15 cellular contexts compared by ENCODE assay signal in genomic region chr2:150475479-150476212, GRCh38. TPM values are rescaled to one million over a fixed set of nuclear protein-coding genes. Genes with fewer than 3 reads are reported as not detected.
DNase-seq lines count a peak whose midpoint lies in the region; ATAC-seq and TF ChIP-seq lines count a peak whose summit lies in the region.
"Had no signal": no experiment of that assay in that cellular context is flagged by ENCODE, and none has a peak within 500 bp of the region (broad histone marks: within the 10 kb centered on the region; RNA-seq: fewer than 3 reads in every experiment).

No MANE protein-coding gene starts in this region.

- peaks cover 90% of the 10 kb centered on the region for H3K4me1 Mint-ChIP-seq in type B pancreatic cell (ENCODE audit: unreplicated experiment)

- H3K36me3 ChIP-seq in SJSA1 (peaks cover 93% of the 10 kb centered on the region), mucosa of stomach (ENCODE audit: control insufficient read depth, insufficient read depth, low read length) (no peaks in the 10 kb centered on the region)

- H3K4me1 ChIP-seq in SJSA1 (replicated peaks) (peaks cover 95% of the 10 kb centered on the region), mucosa of stomach (ENCODE audit: control insufficient read depth, insufficient read depth, low read length) (peaks cover 75% of the 10 kb centered on the region)

- H3K9me3 Mint-ChIP-seq in type B pancreatic cell: peaks cover 2% of the 10 kb centered on the region
- H3K9me3 Mint-ChIP-seq: activated T-cell treated with anti-CD3 and anti-CD28 coated beads, Interleukin-2, amount 50 U/mL, for 72 hours; GM23338 had no signal

- intact Hi-C loops in dorsolateral prefrontal cortex (cut with DNase I): no loop called here

- H3K27me3 ChIP-seq in SJSA1 (replicated peaks): no peaks in the 10 kb centered on the region
- H3K27me3 ChIP-seq in dorsolateral prefrontal cortex: no peaks in the 10 kb centered on the region
- no peaks in the 10 kb centered on the region for H3K27me3 ChIP-seq in mucosa of stomach (ENCODE audit: control insufficient read depth, insufficient read depth, low read length)

- TF ChIP-seq CTCF in dorsolateral prefrontal cortex (IDR thresholded peaks at IDR 0.05 in 54 of 56, conservative IDR thresholded peaks at IDR 0.05 in 2 of 56; ENCODE audit: low read depth in 1 of 56, partially characterized antibody in 56 of 56): no peak
- TF ChIP-seq CTCF in type B pancreatic cell (conservative IDR thresholded peaks at IDR 0.05): no peak

- no peak overlapping the region for H3K4me3 ChIP-seq in SJSA1
- H3K4me3 ChIP-seq in dorsolateral prefrontal cortex: peak overlapping the region in 4 of 59 donors; percentile 2 to 25 (median 10)
- no peak overlapping the region for H3K4me3 ChIP-seq in mucosa of stomach (ENCODE audit: low read length)
- H3K4me3 ChIP-seq: GM23338 had no signal

- DNase-seq in SJSA1 (ENCODE audit: low read depth in 1 of 2, low spot score in 2 of 2) (peak in 1 of 2 experiments; percentile 17), dorsolateral prefrontal cortex (no peak), type B pancreatic cell (ENCODE audit: extremely low spot score, unreplicated experiment) (no peak)
- DNase-seq: activated CD4-positive, alpha-beta T cell treated with anti-CD3 and anti-CD28 coated beads for 1 hour; activated T-cell treated with anti-CD3 and anti-CD28 coated beads, Interleukin-2, amount 50 U/mL, for 72 hours; NCI-H1417 treated with DMSO at 0.1 percent for 48 hours; nucleus accumbens; SIG-M5; stimulated activated CD4-positive, alpha-beta T cell treated with anti-CD3 and anti-CD28 coated beads, Interleukin-2, amount 100 ng/mL, for 48 hours had no signal

- H3K27ac ChIP-seq in SJSA1 (peak overlapping the region; percentile 73; the same call in 1 of the 2 replicates), dorsolateral prefrontal cortex (peak overlapping the region in 45 of 59 donors; percentile 4 to 85 (median 57))

- H3K9ac ChIP-seq in mucosa of stomach (ENCODE audit: low read length): peak overlapping the region; percentile 36

- H3K27ac Mint-ChIP-seq in type B pancreatic cell: peak overlapping the region; percentile 96
- H3K27ac Mint-ChIP-seq: activated T-cell treated with anti-CD3 and anti-CD28 coated beads, Interleukin-2, amount 50 U/mL, for 72 hours; stimulated activated naive CD8-positive, alpha-beta T cell treated with anti-CD3 and anti-CD28 coated beads, Interleukin-15, Interleukin-2, amounts not matched to agents 100 ng/mL and 50 ng/mL, for 24 hours had no signal

- peaks cover 80% of the 10 kb centered on the region for H3K36me3 Mint-ChIP-seq in type B pancreatic cell

- H3K4me3 Mint-ChIP-seq in type B pancreatic cell: peak overlapping the region; percentile 72
- H3K4me3 Mint-ChIP-seq: activated T-cell treated with anti-CD3 and anti-CD28 coated beads, Interleukin-2, amount 50 U/mL, for 72 hours; GM23338; stimulated activated naive CD8-positive, alpha-beta T cell treated with anti-CD3 and anti-CD28 coated beads, Interleukin-15, Interleukin-2, amounts not matched to agents 100 ng/mL and 50 ng/mL, for 24 hours had no signal

- H3K9me3 ChIP-seq in SJSA1 (replicated peaks): no peaks in the 10 kb centered on the region
- no peaks in the 10 kb centered on the region for H3K9me3 ChIP-seq in mucosa of stomach (ENCODE audit: control insufficient read depth, low read length)

- ATAC-seq in GM19324 (IDR thresholded peaks at IDR 0.05; ENCODE audit: low FRiP score, unreplicated experiment): no peak
- ATAC-seq in HG03280 (IDR thresholded peaks at IDR 0.05; ENCODE audit: unreplicated experiment): no peak
- ATAC-seq in GM21786 (IDR thresholded peaks at IDR 0.05; ENCODE audit: unreplicated experiment): no peak
- ATAC-seq: activated T-cell treated with anti-CD3 and anti-CD28 coated beads, Interleukin-2, amount 50 U/mL, for 72 hours; GM23338 had no signal

- no peaks in the 10 kb centered on the region for H3K27me3 Mint-ChIP-seq in type B pancreatic cell
- H3K27me3 Mint-ChIP-seq: stimulated activated naive CD8-positive, alpha-beta T cell treated with anti-CD3 and anti-CD28 coated beads, Interleukin-15, Interleukin-2, amounts not matched to agents 100 ng/mL and 50 ng/mL, for 24 hours had no signal

RNA-seq across cellular contexts. Expression of gene RND3, which starts 11.8 kb away (rescaled TPM):
- total RNA-seq in SJSA1 (2014; rRNA removed; shearing (Covaris generic)): 170 and 178 TPM in 2 replicates
- 10 to 100 TPM in 69 of 120 experiments, 1 to 10 TPM in 51; 3.9 to 35.6 (median 10.6) TPM for total RNA-seq in dorsolateral prefrontal cortex
- total RNA-seq in type B pancreatic cell (ENCODE audit: low replicate concordance): 161 and 169 TPM in 2 replicates
- total RNA-seq: activated T-cell treated with anti-CD3 and anti-CD28 coated beads, Interleukin-2, amount 50 U/mL, for 72 hours had no signal
